In the genomic region with DNA sequence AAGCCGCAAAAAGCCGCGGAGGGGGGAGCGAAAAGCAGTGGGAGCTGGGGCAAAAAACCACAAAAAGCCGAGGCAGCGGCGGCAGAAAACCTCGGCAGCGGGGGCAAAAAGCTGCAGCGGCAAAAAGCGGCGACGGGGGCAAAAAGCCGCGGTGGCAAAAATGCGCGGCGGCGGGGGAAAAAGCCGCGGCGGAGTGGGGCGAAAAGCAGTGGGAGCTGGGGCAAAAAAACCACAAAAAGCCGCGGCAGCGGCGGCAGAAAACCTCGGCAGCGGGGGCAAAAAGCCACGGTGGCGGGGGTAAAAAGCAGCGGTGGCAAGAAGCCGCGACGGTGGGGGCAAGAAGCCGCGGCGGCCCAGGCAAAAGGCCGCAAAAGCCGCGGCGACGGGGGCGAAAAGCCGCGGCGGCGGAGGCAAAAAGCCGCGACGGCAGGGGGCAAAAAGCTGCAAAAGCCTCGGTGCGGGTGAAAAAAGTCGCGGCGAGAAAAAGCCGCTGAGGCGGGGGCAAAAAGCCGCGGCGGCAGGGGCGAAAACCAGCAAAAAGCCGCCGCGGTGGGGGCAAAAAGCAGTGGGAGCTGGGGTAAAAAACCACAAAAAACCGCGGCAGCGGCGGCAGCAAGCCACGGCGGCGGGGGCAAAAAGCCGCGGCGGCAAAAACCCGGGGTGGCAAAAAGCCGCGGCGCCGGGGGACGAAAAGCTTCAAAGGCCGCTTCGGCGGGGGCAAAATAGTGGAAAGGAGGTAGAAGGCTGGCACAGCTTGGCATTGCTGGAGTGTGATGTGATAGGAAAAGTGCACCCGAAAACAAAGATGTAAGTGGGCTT, we compare ENCODE assay signal across 7 cellular contexts.
DNase-seq lines count a peak whose midpoint lies in the region; ATAC-seq and TF ChIP-seq lines count a peak whose summit lies in the region.

No MANE protein-coding gene starts in this region.

- TF ChIP-seq CTCF in HFF-Myc (IDR thresholded peaks at IDR 0.05; ENCODE audit: low read depth, low read length, missing control alignments) (no peak), gastroesophageal sphincter (IDR thresholded peaks at IDR 0.05) (no peak), gastrocnemius medialis (IDR thresholded peaks at IDR 0.05 in 4 of 5, conservative IDR thresholded peaks at IDR 0.05 in 1 of 5) (no peak)

- H3K9me3 ChIP-seq in gastroesophageal sphincter (no peaks in the 10 kb centered on the region), gastrocnemius medialis (no peaks in the 10 kb centered on the region)

- H3K4me1 ChIP-seq in gastroesophageal sphincter (peaks cover 0 to 19% (median 9%) of the 10 kb centered on the region in 3 donors), gastrocnemius medialis (peaks cover 6 to 11% of the 10 kb centered on the region in 2 donors)

- H3K36me3 Mint-ChIP-seq in T-cell = no peaks in the 10 kb centered on the region

- POLR2A ChIA-PET in T-cell (lab: Charles Lee) = no interaction called here

- WGBS in gastroesophageal sphincter (ENCODE audit: low coverage in 1 of 2), 2 donors = 1 to 2% methylated on average over 26 to 81 of the region's 85 CpGs

- H3K4me3 ChIP-seq in HFF-Myc (replicated peaks; ENCODE audit: low read depth, low read length) (peak overlapping the region; percentile 11), gastroesophageal sphincter (peak overlapping the region; percentile 11 to 57), gastrocnemius medialis (peak overlapping the region; percentile 43 to 75 (median 52))

- TF ChIP-seq POLR2A in gastroesophageal sphincter (IDR thresholded peaks at IDR 0.05) (no peak), gastrocnemius medialis (IDR thresholded peaks at IDR 0.05) (no peak)

- TF ChIP-seq EP300 in gastroesophageal sphincter (IDR thresholded peaks at IDR 0.05) = no peak

- ATAC-seq in T-cell (replicated peaks in 1 of 4) (no peak), gastroesophageal sphincter (no peak), gastrocnemius medialis (no peak), GM19351 (IDR thresholded peaks at IDR 0.05; ENCODE audit: unreplicated experiment) (no peak)

- in situ Hi-C loops in gastrocnemius medialis (cut with MboI; ENCODE audit: low sequenced_read_pairs in 4 of 4) = no loop called here

- DNase-seq in HFF-Myc (ENCODE audit: extremely low read depth, low read depth) (no peak), T-cell (peak in 8 of 34 experiments; percentile 0 to 15 (median 4)), gastrocnemius medialis (no peak), germinal center (ENCODE audit: low spot score) (no peak), hippocampal formation (lab: John Stamatoyannopoulos, UW) (no peak)

- peak overlapping the region in 1 of 2 donors; percentile 36 for H3K27ac Mint-ChIP-seq in T-cell

- H3K36me3 ChIP-seq in gastroesophageal sphincter = no peaks in the 10 kb centered on the region
- no peaks in the 10 kb centered on the region for H3K36me3 ChIP-seq in gastrocnemius medialis

- H3K9me3 Mint-ChIP-seq in T-cell = peaks cover 0 to 4% (median 0%) of the 10 kb centered on the region in 3 donors

- H3K27me3 ChIP-seq in gastroesophageal sphincter (peaks cover 43% of the 10 kb centered on the region), gastrocnemius medialis (peaks cover 10 to 41% (median 32%) of the 10 kb centered on the region in 3 donors)

- peaks cover 5 to 8% (median 7%) of the 10 kb centered on the region in 3 donors for H3K4me1 Mint-ChIP-seq in T-cell

- H3K27me3 Mint-ChIP-seq in T-cell = peaks cover 18% of the 10 kb centered on the region in 2 donors

- CTCF ChIA-PET in T-cell (lab: Charles Lee) = interaction anchor here (0.7 to 0.8 kb wide), 2 partner anchors 613 to 622 kb away, joined by 4 to 8 read pairs; no protein-coding TSS in a partner anchor

- no peak overlapping the region for H3K27ac ChIP-seq in gastroesophageal sphincter
- H3K27ac ChIP-seq in gastrocnemius medialis = no peak overlapping the region

- intact Hi-C loops in gastrocnemius medialis (cut with DNase I; ENCODE audit: low total_unique reads) = no loop called here

- H3K4me3 Mint-ChIP-seq in T-cell = peak overlapping the region; percentile 53 to 67 (median 56)
